28 cellular contexts compared by ENCODE assay signal in the genomic region with DNA sequence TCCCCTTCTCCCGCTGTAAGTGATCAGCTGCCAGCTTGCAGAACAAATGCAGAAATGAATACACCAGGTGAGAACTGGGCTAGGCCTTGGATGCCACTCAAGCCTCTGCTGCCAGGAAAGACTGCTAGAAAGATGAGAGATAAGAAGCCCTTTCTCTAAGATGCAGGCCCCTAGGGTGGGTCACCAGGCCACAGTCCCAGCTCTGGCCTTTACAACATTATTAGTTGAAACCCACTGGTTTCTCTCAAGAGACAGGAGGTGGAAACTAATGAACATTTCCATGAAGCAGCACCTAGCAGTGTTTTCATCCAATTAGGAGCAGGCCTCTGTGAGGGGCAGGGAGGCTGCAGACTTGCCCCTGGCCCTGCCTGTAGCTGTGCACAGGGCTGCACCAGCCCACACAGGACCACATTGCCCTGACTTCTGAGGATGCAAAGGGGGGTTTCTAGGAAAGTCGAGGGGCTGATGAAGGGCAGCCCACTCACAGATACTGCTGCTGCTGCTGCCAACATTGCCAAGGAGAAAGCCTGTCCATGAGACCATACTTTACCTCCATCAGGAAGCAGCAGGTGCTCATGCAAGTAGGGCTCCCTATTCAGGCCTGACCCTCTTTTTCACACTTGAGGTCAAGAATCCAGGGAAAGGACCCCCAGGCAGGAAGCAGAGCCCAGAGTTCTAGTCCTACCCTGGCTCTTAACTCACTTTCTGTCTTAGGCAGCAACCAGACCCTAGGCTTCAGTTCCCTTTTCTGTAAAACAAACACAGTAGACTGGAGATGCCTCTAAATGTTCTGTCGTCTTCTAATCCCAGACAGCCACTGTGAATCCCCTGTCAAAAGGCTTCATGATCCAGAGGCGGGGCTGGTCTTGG.
DNase-seq lines count a peak whose midpoint lies in the region; ATAC-seq and TF ChIP-seq lines count a peak whose summit lies in the region.
"Had no signal": no experiment of that assay in that cellular context is flagged by ENCODE, and none has a peak within 500 bp of the region (broad histone marks: within the 10 kb centered on the region; RNA-seq: fewer than 3 reads in every experiment).

No MANE protein-coding gene starts in this region.

- H3K9me3 ChIP-seq in H9 (ENCODE audit: control insufficient read depth, low read depth, low read length) (no peaks in the 10 kb centered on the region), Loucy (ENCODE audit: insufficient read depth, low read depth, low read length) (no peaks in the 10 kb centered on the region)
- H3K9me3 ChIP-seq: tibial artery had no signal

- H3K23ac ChIP-seq in H9 (ENCODE audit: insufficient read length, low read depth, low read length): no peak overlapping the region

- no peaks in the 10 kb centered on the region for H3K9me3 Mint-ChIP-seq in H9
- H3K9me3 Mint-ChIP-seq: activated B cell treated with CpG ODN at 0.5 μM for 24 hours; activated T-helper 1 cell treated with anti-CD3 and anti-CD28 coated beads, Interleukin-12 subunit alpha, Interleukin-12 subunit beta, Interleukin-2, Interleukin-4 antibody, amounts not matched to agents 30 ng/mL and 10 ng/mL and 1 ng/mL, durations not matched to agents 14 hours and 24 hours and 36 hours; CD4-positive, alpha-beta T cell; HFFc6; memory B cell; T-helper 2 cell treated with Interferon-gamma antibody and Interleukin-4, amounts not matched to agents 5 μg/mL and 100 μg/mL, for 36 hours had no signal

- no peak overlapping the region for H2AK5ac ChIP-seq in H9 (ENCODE audit: insufficient read length, low read length)

- no peaks in the 10 kb centered on the region for H4K20me1 ChIP-seq in H9 (ENCODE audit: control insufficient read depth, insufficient read depth, insufficient read length)
- no peaks in the 10 kb centered on the region for H4K20me1 ChIP-seq in Loucy (ENCODE audit: insufficient read depth, low read length, poor library complexity, severe bottlenecking)

- WGBS in H9 (ENCODE audit: extremely low coverage, insufficient read length, low lambda C conversion rate): no CpG with 5 or more reads among the region's 4 CpGs

- H2BK20ac ChIP-seq in H9 (ENCODE audit: low read depth, low read length, poor library complexity, severe bottlenecking): no peak overlapping the region

- H3K9me2 ChIP-seq in Loucy (replicated peaks; ENCODE audit: low read depth, low read length): no peaks in the 10 kb centered on the region

- no peak overlapping the region for H3T11ph ChIP-seq in H9 (ENCODE audit: low read length)

- H3K4me2 ChIP-seq in H9 (ENCODE audit: insufficient read depth, insufficient read length, low read length) (no peak overlapping the region), Loucy (ENCODE audit: low read depth, low read length, poor library complexity, severe bottlenecking) (no peak overlapping the region)

- no peak overlapping the region for H4K8ac ChIP-seq in H9 (replicated peaks; ENCODE audit: insufficient read length, low read depth, low read length)

- H2AFZ ChIP-seq in H9 (ENCODE audit: low read length) (no peak overlapping the region), Loucy (ENCODE audit: low read length) (peak overlapping the region; percentile 23; the same call in 1 of the 2 replicates)
- H2AFZ ChIP-seq: GM23248 had no signal

- H3K4me3 Mint-ChIP-seq in H9: no peak overlapping the region
- H3K4me3 Mint-ChIP-seq: activated B cell treated with CpG ODN at 0.5 μM for 24 hours; activated CD8-positive, alpha-beta T cell treated with anti-CD3 and anti-CD28 coated beads, Interleukin-2, amount 10 ng/mL, durations not matched to agents 7 days and 5 days; activated T-helper 1 cell treated with anti-CD3 and anti-CD28 coated beads, Interleukin-12 subunit alpha, Interleukin-12 subunit beta, Interleukin-2, Interleukin-4 antibody, amounts not matched to agents 30 ng/mL and 10 ng/mL and 1 ng/mL, durations not matched to agents 14 hours and 24 hours and 36 hours; CD4-positive, alpha-beta T cell; HFFc6; memory B cell; T-helper 2 cell treated with Interferon-gamma antibody and Interleukin-4, amounts not matched to agents 5 μg/mL and 100 μg/mL, for 36 hours had no signal

- H2BK15ac ChIP-seq in H9 (ENCODE audit: low read depth, low read length): no peak overlapping the region

- no peak overlapping the region for H3K56ac ChIP-seq in H9 (ENCODE audit: insufficient read length, low read depth, low read length)

- H3K23me2 ChIP-seq in H9 (ENCODE audit: insufficient read length, low read depth, low read length, poor library complexity, severe bottlenecking): no peaks in the 10 kb centered on the region

- H3K27me3 ChIP-seq in H9 (ENCODE audit: insufficient read depth, low read length): no peaks in the 10 kb centered on the region
- H3K27me3 ChIP-seq in Loucy (ENCODE audit: insufficient read depth, low read length, poor library complexity, severe bottlenecking): no peaks in the 10 kb centered on the region

- peaks cover 3% of the 10 kb centered on the region; the same call in 1 of the 2 replicates for H3K27me3 Mint-ChIP-seq in H9 (ENCODE audit: low read depth)

- H2BK12ac ChIP-seq in H9 (ENCODE audit: insufficient read length, low read depth, low read length): no peak overlapping the region

- no peak overlapping the region for H4K5ac ChIP-seq in H9 (ENCODE audit: insufficient read length, low read depth, low read length)

- H3K36me3 Mint-ChIP-seq in H9 (ENCODE audit: insufficient read depth in 1 of 3, low read depth in 3 of 3): no peaks in the 10 kb centered on the region
- H3K36me3 Mint-ChIP-seq: memory B cell had no signal

- no peak for ATAC-seq in sciatic nerve
- ATAC-seq in GM18498 (IDR thresholded peaks at IDR 0.05; ENCODE audit: unreplicated experiment): no peak
- no peak for ATAC-seq in HG02840 (IDR thresholded peaks at IDR 0.05; ENCODE audit: low FRiP score, unreplicated experiment)
- ATAC-seq: activated CD8-positive, alpha-beta T cell treated with anti-CD3 and anti-CD28 coated beads, Interleukin-2, amount 10 ng/mL, durations not matched to agents 7 days and 5 days; heart right ventricle; left cardiac atrium; stimulated activated naive CD8-positive, alpha-beta T cell treated with anti-CD3 and anti-CD28 coated beads, Interleukin-15, Interleukin-2, amounts not matched to agents 100 U/mL and 50 U/mL, for 24 hours had no signal

- H3K36me3 ChIP-seq in Loucy (ENCODE audit: insufficient read depth, low read length): no peaks in the 10 kb centered on the region
- H3K36me3 ChIP-seq: heart right ventricle, tibial artery had no signal

- no peaks in the 10 kb centered on the region for H3K79me2 ChIP-seq in H9 (ENCODE audit: insufficient read depth, low read length)
- H3K79me2 ChIP-seq in Loucy (ENCODE audit: insufficient read depth, low read length): no peaks in the 10 kb centered on the region

- no peak for TF ChIP-seq CTCF in H9 (conservative IDR thresholded peaks at IDR 0.05)
- TF ChIP-seq CTCF in Loucy (conservative IDR thresholded peaks at IDR 0.05; ENCODE audit: low read length): no peak
- no peak for TF ChIP-seq CTCF in GM20000 (IDR thresholded peaks at IDR 0.05; ENCODE audit: extremely low read depth, missing control alignments)

- H2BK5ac ChIP-seq in H9 (ENCODE audit: insufficient read length, low read length): no peak overlapping the region

- no peak overlapping the region for H2BK120ac ChIP-seq in H9 (ENCODE audit: low read depth, low read length, poor library complexity, severe bottlenecking)

- no peaks in the 10 kb centered on the region; the same call in 1 of the 2 replicates for H3K4me1 ChIP-seq in H9 (ENCODE audit: insufficient read depth, low read length)
- H3K4me1 ChIP-seq in Loucy (ENCODE audit: insufficient read depth, low read length, poor library complexity, severe bottlenecking): peaks cover 10% of the 10 kb centered on the region
- H3K4me1 ChIP-seq: heart right ventricle, tibial artery had no signal

- no peak overlapping the region for H4K91ac ChIP-seq in H9 (ENCODE audit: insufficient read length, low read depth, low read length)

- intact Hi-C loops in sciatic nerve (cut with DNase I): loop anchor here (10.0 kb wide), 1 partner anchor 124 kb away; no protein-coding TSS in a partner anchor

- H3K4me3 ChIP-seq in Loucy (ENCODE audit: low read length, poor library complexity, severe bottlenecking): no peak overlapping the region
- H3K4me3 ChIP-seq: GM23248, heart right ventricle, tibial artery had no signal

- H3K27ac Mint-ChIP-seq in H9: no peak overlapping the region; a peak in 1 of 7 replicates
- H3K27ac Mint-ChIP-seq: activated B cell treated with CpG ODN at 0.5 μM for 24 hours; activated CD8-positive, alpha-beta T cell treated with anti-CD3 and anti-CD28 coated beads, Interleukin-2, amount 10 ng/mL, durations not matched to agents 7 days and 5 days; activated T-helper 1 cell treated with anti-CD3 and anti-CD28 coated beads, Interleukin-12 subunit alpha, Interleukin-12 subunit beta, Interleukin-2, Interleukin-4 antibody, amounts not matched to agents 30 ng/mL and 10 ng/mL and 1 ng/mL, durations not matched to agents 14 hours and 24 hours and 36 hours; CD4-positive, alpha-beta T cell; memory B cell; T-helper 2 cell treated with Interferon-gamma antibody and Interleukin-4, amounts not matched to agents 5 μg/mL and 100 μg/mL, for 36 hours had no signal

- H3F3A ChIP-seq in Loucy (ENCODE audit: low read depth): no peaks in the 10 kb centered on the region

- no peak overlapping the region for H3K27ac ChIP-seq in H9 (ENCODE audit: insufficient read length, low read depth, low read length)
- H3K27ac ChIP-seq: GM23248, heart right ventricle, tibial artery had no signal

- DNase-seq in H9 (peak; percentile 4), ecto neural progenitor cell (ENCODE audit: low spot score) (peak; percentile 17), sciatic nerve (ENCODE audit: low spot score) (peak; percentile 12), GM20000 (ENCODE audit: low spot score) (no peak)
- DNase-seq: activated B cell treated with CpG ODN at 0.5 μM for 24 hours; activated CD8-positive, alpha-beta T cell treated with anti-CD3 and anti-CD28 coated beads, Interleukin-2, amount 10 ng/mL, durations not matched to agents 7 days and 5 days; cerebellar nuclear complex; DMS 273 treated with DMSO at 0.1 percent for 48 hours; effector CD4-positive, alpha-beta T cell; foreskin fibroblast; GM23248; heart right ventricle; HFFc6; left cardiac atrium; NCI-H1417 treated with DMSO at 0.1 percent for 48 hours; NCI-H2081 treated with DMSO at 0.1 percent for 48 hours; NCI-H446 treated with DMSO at 0.1 percent for 48 hours; nucleus accumbens; stimulated activated CD4-positive, alpha-beta T cell treated with anti-CD3 and anti-CD28 coated beads, Interleukin-4, amount 100 ng/mL, for 1 hour; stimulated activated naive CD8-positive, alpha-beta T cell treated with anti-CD3 and anti-CD28 coated beads, Interleukin-15, Interleukin-2, amounts not matched to agents 100 U/mL and 50 U/mL, for 24 hours had no signal

- H3K9ac ChIP-seq in H9 (ENCODE audit: extremely low read depth, insufficient read length, low read length) (no peak overlapping the region), Loucy (ENCODE audit: low read depth, low read length, poor library complexity, severe bottlenecking) (peak overlapping the region; percentile 21)
- H3K9ac ChIP-seq: GM23248 had no signal

- no peak overlapping the region; the same call in 1 of the 2 replicates for H3K14ac ChIP-seq in H9 (ENCODE audit: insufficient read depth, low read length)

- H3K4me1 Mint-ChIP-seq in H9: peaks cover 8 to 17% of the 10 kb centered on the region in 2 experiments
- H3K4me1 Mint-ChIP-seq: activated B cell treated with CpG ODN at 0.5 μM for 24 hours, memory B cell had no signal

- no peak overlapping the region for H3K18ac ChIP-seq in H9 (ENCODE audit: insufficient read length, low read depth, low read length)

- no peaks in the 10 kb centered on the region for H3K79me1 ChIP-seq in H9 (ENCODE audit: insufficient read depth, low read depth, low read length, poor library complexity, severe bottlenecking)

- no peak overlapping the region for H3K4ac ChIP-seq in H9 (ENCODE audit: low read depth, low read length)
